ENCODE assay signal across 16 cellular contexts in the genomic region with DNA sequence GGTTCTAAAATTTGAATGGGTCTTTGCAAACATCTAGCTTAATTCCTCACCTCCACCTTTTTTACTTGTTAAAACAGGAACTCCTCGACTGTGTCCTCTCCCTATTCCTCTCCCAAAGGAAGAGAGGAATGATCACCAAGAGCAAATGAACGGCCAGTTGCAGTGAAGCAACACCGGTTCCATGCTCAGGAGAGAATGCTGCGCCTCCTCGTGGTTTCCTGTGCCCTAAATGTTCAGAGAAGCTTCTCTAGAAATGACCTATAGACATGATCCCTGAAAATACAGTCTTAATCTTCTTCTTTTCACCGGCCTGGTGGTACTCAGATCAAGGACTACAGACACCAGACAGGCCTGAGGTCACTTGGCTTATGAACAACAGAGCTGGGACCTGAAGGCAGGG.
DNase-seq lines count a peak whose midpoint lies in the region; ATAC-seq and TF ChIP-seq lines count a peak whose summit lies in the region.
"Had no signal": no experiment of that assay in that cellular context is flagged by ENCODE, and none has a peak within 500 bp of the region (broad histone marks: within the 10 kb centered on the region; RNA-seq: fewer than 3 reads in every experiment).

No MANE protein-coding gene starts in this region.

- no peak overlapping the region for H2AFZ ChIP-seq in OCI-LY7 (ENCODE audit: low read length)

- no peaks in the 10 kb centered on the region for H4K20me1 ChIP-seq in OCI-LY7 (ENCODE audit: insufficient read depth, low read length)

- no peaks in the 10 kb centered on the region for H3K36me3 ChIP-seq in H7 (replicated peaks; ENCODE audit: control insufficient read depth, insufficient read depth, low read length)
- no peaks in the 10 kb centered on the region for H3K36me3 ChIP-seq in OCI-LY7 (ENCODE audit: insufficient read depth, low read length)
- H3K36me3 ChIP-seq: MG63, spleen had no signal

- H3K4me2 ChIP-seq in OCI-LY7 (ENCODE audit: low read length), result no peak overlapping the region

- no TSS peak for BruUV-seq in OCI-LY7 (replicated peaks; lab: Mats Ljungman, UMichigan)

- no peaks in the 10 kb centered on the region for H3K9me3 ChIP-seq in OCI-LY7 (ENCODE audit: low read length)
- H3K9me3 ChIP-seq: Caco-2, MG63, spleen had no signal

- CTCF ChIA-PET in OCI-LY7 (lab: Charles Lee; ENCODE audit: unreplicated experiment), result no interaction called here

- peak; percentile 52 for TF ChIP-seq CTCF in OCI-LY7 (conservative IDR thresholded peaks at IDR 0.05; ENCODE audit: low read length)

- intact Hi-C loops in OCI-LY7 (cut with micrococcal nuclease; ENCODE audit: unreplicated experiment), result loop anchor here (2.0 kb wide), 1 partner anchor 356 kb away; no protein-coding TSS in a partner anchor

- no peak overlapping the region for H3K27ac ChIP-seq in OCI-LY7 (ENCODE audit: low read depth, low read length, poor library complexity, severe bottlenecking)
- H3K27ac ChIP-seq: 22Rv1, spleen had no signal

- H3K4me1 ChIP-seq in OCI-LY7 (ENCODE audit: insufficient read depth, low read length, poor library complexity, severe bottlenecking), result no peaks in the 10 kb centered on the region
- H3K4me1 ChIP-seq: Caco-2, spleen had no signal

- H3K27me3 ChIP-seq in H7 (ENCODE audit: control insufficient read depth, insufficient read depth, low read length), result no peaks in the 10 kb centered on the region
- H3K27me3 ChIP-seq: MG63, spleen had no signal

- no peaks in the 10 kb centered on the region for H3K79me2 ChIP-seq in OCI-LY7 (ENCODE audit: insufficient read depth, low read depth, low read length)

- ATAC-seq in HG03571 (IDR thresholded peaks at IDR 0.05; ENCODE audit: unreplicated experiment), result no peak

- POLR2A ChIA-PET in OCI-LY7 (lab: Charles Lee), result interaction anchor here (0.7 to 1.3 kb wide), 2 partner anchors 11 to 15 kb away, joined by 3 read pairs; no protein-coding TSS in a partner anchor

- DNase-seq in DMS 273 (lab: John Stamatoyannopoulos, UW; ENCODE audit: unreplicated experiment), result peak; percentile 56
- no peak for DNase-seq in DMS 273 treated with DMSO at 0.1 percent for 48 hours (lab: John Stamatoyannopoulos, UW)
- peak; percentile 20 for DNase-seq in H7
- DNase-seq in OCI-LY7 (ENCODE audit: low spot score), result peak; percentile 0
- peak; percentile 5 for DNase-seq in left kidney (ENCODE audit: low read depth, low spot score)
- no peak for DNase-seq in stimulated activated CD8-positive, alpha-beta memory T cell treated with anti-CD3 and anti-CD28 coated beads, Interleukin-4, amount 100 ng/mL, for 48 hours
- no peak for DNase-seq in NCI-H345 (lab: John Stamatoyannopoulos, UW)
- DNase-seq: activated CD4-positive, alpha-beta T cell treated with anti-CD3 and anti-CD28 coated beads, Interleukin-2, amount 50 U/mL, for 1 hour; activated effector memory CD4-positive, alpha-beta T cell treated with anti-CD3 and anti-CD28 coated beads, Interleukin-2, amount 50 U/mL, for 16 hours; Caco-2; foreskin fibroblast; MG63; nucleus accumbens; spleen had no signal

- no peaks in the 10 kb centered on the region for H3K9me2 ChIP-seq in OCI-LY7 (ENCODE audit: insufficient read depth, low read length)

- H3K4me3 ChIP-seq in H7 (ENCODE audit: insufficient read depth, low read depth, low read length), result no peak overlapping the region
- H3K4me3 ChIP-seq in OCI-LY7 (ENCODE audit: low read depth, low read length, poor library complexity, severe bottlenecking), result no peak overlapping the region
- H3K4me3 ChIP-seq: MG63, spleen had no signal

Comparison
In these comparisons a context has a peak if more than half of its experiments do, and no peak if none do; other contexts are left out.
1. DNase-seq: peak in DMS 273 (single experiment), H7 (single experiment), OCI-LY7 (single experiment) and left kidney (single experiment); none in DMS 273 treated with DMSO at 0.1 percent for 48 hours (single experiment), stimulated activated CD8-positive, alpha-beta memory T cell treated with anti-CD3 and anti-CD28 coated beads, Interleukin-4, amount 100 ng/mL, for 48 hours (single experiment) and NCI-H345 (single experiment).